Comparison of ENCODE assay signal across 6 cellular contexts in the genomic region with DNA sequence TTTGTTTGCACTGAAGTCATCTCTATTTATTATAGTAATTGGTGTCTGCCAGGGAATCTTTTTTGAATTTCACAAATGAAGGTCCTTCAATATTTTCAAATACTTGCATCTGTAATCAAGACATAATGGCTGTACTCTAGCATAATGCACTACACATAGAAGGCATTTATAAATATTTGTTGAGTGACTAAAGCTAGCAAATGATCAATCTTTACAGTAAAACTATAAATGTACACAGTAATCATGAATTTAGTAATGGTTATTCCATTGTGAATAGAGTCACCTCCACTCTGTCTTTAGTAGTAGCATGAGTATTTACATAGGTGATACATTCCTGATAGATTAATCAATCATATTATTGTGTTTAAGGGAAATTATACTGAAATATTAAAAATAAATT.
"Had no signal": no experiment of that assay in that cellular context is flagged by ENCODE, and none has a peak within 500 bp of the region (broad histone marks: within the 10 kb centered on the region; RNA-seq: fewer than 3 reads in every experiment).

No MANE protein-coding gene starts in this region.

- FAIRE-seq: HepG2 had no signal

- DNase-seq: GM23248, GOT3, H7, HFFc6, KBM-7 had no signal
